ENCODE assay signal across 11 cellular contexts in genomic region chr6:6806793-6807518, GRCh38.
DNase-seq lines count a peak whose midpoint lies in the region; ATAC-seq and TF ChIP-seq lines count a peak whose summit lies in the region.
"Had no signal": no experiment of that assay in that cellular context is flagged by ENCODE, and none has a peak within 500 bp of the region (broad histone marks: within the 10 kb centered on the region; RNA-seq: fewer than 3 reads in every experiment).

No MANE protein-coding gene starts in this region.

- no peaks in the 10 kb centered on the region for H3K27me3 ChIP-seq in transverse colon

- no peaks in the 10 kb centered on the region for H3K36me3 Mint-ChIP-seq in naive thymus-derived CD8-positive, alpha-beta T cell
- H3K36me3 Mint-ChIP-seq: activated naive CD4-positive, alpha-beta T cell treated with anti-CD3 and anti-CD28 coated beads, Interleukin-2, amount 10 ng/mL, durations not matched to agents 7 days and 5 days had no signal

- TF ChIP-seq CTCF in lower leg skin (IDR thresholded peaks at IDR 0.05): no peak
- TF ChIP-seq CTCF in transverse colon (IDR thresholded peaks at IDR 0.05): no peak

- peak overlapping the region in 1 of 10 donors; percentile 0 for H3K27ac Mint-ChIP-seq in naive thymus-derived CD8-positive, alpha-beta T cell
- H3K27ac Mint-ChIP-seq: activated naive CD4-positive, alpha-beta T cell treated with anti-CD3 and anti-CD28 coated beads, Interleukin-2, amount 10 ng/mL, durations not matched to agents 7 days and 5 days had no signal

- no peak overlapping the region for H3K4me3 Mint-ChIP-seq in naive thymus-derived CD8-positive, alpha-beta T cell
- H3K4me3 Mint-ChIP-seq: activated naive CD4-positive, alpha-beta T cell treated with anti-CD3 and anti-CD28 coated beads, Interleukin-2, amount 10 ng/mL, durations not matched to agents 7 days and 5 days had no signal

- no peak overlapping the region for H3K4me3 ChIP-seq in lower leg skin (ENCODE audit: low read depth, poor library complexity, severe bottlenecking)
- no peak overlapping the region for H3K4me3 ChIP-seq in transverse colon

- no peaks in the 10 kb centered on the region for H3K9me3 ChIP-seq in transverse colon

- 76 to 81% methylated on average over 12 of the region's 12 CpGs for WGBS in lower leg skin, 2 donors
- 76 to 83% methylated on average over 5 to 12 of the region's 12 CpGs for WGBS in transverse colon (ENCODE audit: low coverage in 1 of 2), 2 donors

- H3K9me3 Mint-ChIP-seq in naive thymus-derived CD8-positive, alpha-beta T cell: no peaks in the 10 kb centered on the region
- H3K9me3 Mint-ChIP-seq: activated naive CD4-positive, alpha-beta T cell treated with anti-CD3 and anti-CD28 coated beads, Interleukin-2, amount 10 ng/mL, durations not matched to agents 7 days and 5 days had no signal

- H3K4me1 ChIP-seq in transverse colon: peaks cover 4 to 11% (median 8%) of the 10 kb centered on the region in 4 donors

- H3K27ac ChIP-seq in cingulate gyrus (ENCODE audit: low read depth, low read length) (peak overlapping the region; percentile 8), transverse colon (no peak overlapping the region)

- H3K36me3 ChIP-seq in transverse colon: no peaks in the 10 kb centered on the region

- H3K4me1 Mint-ChIP-seq in naive thymus-derived CD8-positive, alpha-beta T cell: peaks cover 9 to 33% (median 14%) of the 10 kb centered on the region in 4 donors

- intact Hi-C loops in lower leg skin (cut with DNase I; ENCODE audit: low total_unique reads): no loop called here
- intact Hi-C loops in transverse colon (cut with DNase I; ENCODE audit: low total_unique reads): no loop called here

- POLR2A ChIA-PET in naive thymus-derived CD8-positive, alpha-beta T cell (lab: Charles Lee): no interaction called here

- TF ChIP-seq EP300 in transverse colon (IDR thresholded peaks at IDR 0.05; ENCODE audit: low read depth): no peak

- peak; percentile 15 for DNase-seq in NCI-H748 (lab: John Stamatoyannopoulos, UW; ENCODE audit: unreplicated experiment)
- no peak for DNase-seq in NCI-H748 treated with DMSO at 0.1 percent for 48 hours (lab: John Stamatoyannopoulos, UW)
- peak; percentile 67 to 88 for DNase-seq in lower leg skin (ENCODE audit: low spot score in 2 of 2)
- peak; percentile 39 for DNase-seq in transverse colon
- no peak for DNase-seq in RPMI8226
- no peak for DNase-seq in naive thymus-derived CD8-positive, alpha-beta T cell
- DNase-seq: 8988T; activated naive CD4-positive, alpha-beta T cell treated with anti-CD3 and anti-CD28 coated beads, Interleukin-2, amount 10 ng/mL, durations not matched to agents 7 days and 5 days; NCI-H187 had no signal

- no peak for ATAC-seq in naive thymus-derived CD8-positive, alpha-beta T cell
- no peak for ATAC-seq in GM19351 (IDR thresholded peaks at IDR 0.05; ENCODE audit: unreplicated experiment)

- peaks cover 0 to 6% (median 2%) of the 10 kb centered on the region in 5 donors for H3K27me3 Mint-ChIP-seq in naive thymus-derived CD8-positive, alpha-beta T cell

- in situ Hi-C loops in transverse colon (cut with MboI; ENCODE audit: low pct_ligation_motif_present in 1 of 4, low pct_unique_long_range_greater_than_20kb in 1 of 4, low sequenced_read_pairs in 3 of 4): no loop called here

- TF ChIP-seq POLR2A in lower leg skin (IDR thresholded peaks at IDR 0.05): no peak
- TF ChIP-seq POLR2A in transverse colon (IDR thresholded peaks at IDR 0.05): no peak

Comparison
In these comparisons a context has a peak if more than half of its experiments do, and no peak if none do; other contexts are left out.
1. DNase-seq: peak in NCI-H748 (single experiment), lower leg skin (2 of 2) and transverse colon (single experiment); none in NCI-H748 treated with DMSO at 0.1 percent for 48 hours (single experiment), RPMI8226 (single experiment) and naive thymus-derived CD8-positive, alpha-beta T cell (0 of 10).